Comparison of ENCODE assay signal across 1 cellular context in the genomic region with DNA sequence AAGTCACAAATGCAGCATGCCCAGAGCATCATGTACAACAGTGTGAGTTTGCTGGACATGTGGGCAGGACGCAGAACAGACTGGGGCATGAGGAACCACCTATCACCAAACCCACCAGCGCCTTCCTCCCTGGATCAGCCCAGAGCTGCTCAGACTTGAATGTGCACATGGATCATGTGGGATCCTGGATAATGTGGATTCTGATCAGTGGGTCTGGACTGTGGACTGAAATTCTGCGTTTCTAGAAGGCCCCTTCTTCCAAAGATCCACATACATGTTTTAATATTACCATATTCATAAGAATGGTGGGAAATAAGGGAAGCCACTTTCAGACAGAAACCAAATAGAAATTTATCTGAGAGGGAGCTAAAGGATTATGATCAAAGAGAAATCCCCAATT.
TF ChIP-seq lines count a peak whose summit lies in the region.

No MANE protein-coding gene starts in this region.

TF ChIP-seq in SK-N-SH, 30 proteins besides CTCF, POLR2A, EP300 and RAD21 (continued from another document):
- TF ChIP-seq, protein P1, sequence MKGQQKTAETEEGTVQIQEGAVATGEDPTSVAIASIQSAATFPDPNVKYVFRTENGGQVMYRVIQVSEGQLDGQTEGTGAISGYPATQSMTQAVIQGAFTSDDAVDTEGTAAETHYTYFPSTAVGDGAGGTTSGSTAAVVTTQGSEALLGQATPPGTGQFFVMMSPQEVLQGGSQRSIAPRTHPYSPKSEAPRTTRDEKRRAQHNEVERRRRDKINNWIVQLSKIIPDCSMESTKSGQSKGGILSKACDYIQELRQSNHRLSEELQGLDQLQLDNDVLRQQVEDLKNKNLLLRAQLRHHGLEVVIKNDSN (IDR thresholded peaks at IDR 0.05; ENCODE audit: borderline replicate concordance, low read depth), result no peak
- TF ChIP-seq JUND (IDR thresholded peaks at IDR 0.05), result no peak
- TF ChIP-seq FOXM1 (IDR thresholded peaks at IDR 0.05; ENCODE audit: low read depth), result no peak
- TF ChIP-seq FOXJ3 (CRISPR knock-in tag; IDR thresholded peaks at IDR 0.05), result no peak
- no peak for TF ChIP-seq TAF1 (IDR thresholded peaks at IDR 0.05; ENCODE audit: borderline replicate concordance, low read depth, low read length)
- no peak for TF ChIP-seq CHD2 (IDR thresholded peaks at IDR 0.05; ENCODE audit: low read length, partially characterized antibody)
- TF ChIP-seq YY1 (IDR thresholded peaks at IDR 0.05; ENCODE audit: low read depth), result no peak
- TF ChIP-seq POLR2AphosphoS5 (IDR thresholded peaks at IDR 0.05; ENCODE audit: low read depth, low read length), result no peak
- TF ChIP-seq, protein P2, sequence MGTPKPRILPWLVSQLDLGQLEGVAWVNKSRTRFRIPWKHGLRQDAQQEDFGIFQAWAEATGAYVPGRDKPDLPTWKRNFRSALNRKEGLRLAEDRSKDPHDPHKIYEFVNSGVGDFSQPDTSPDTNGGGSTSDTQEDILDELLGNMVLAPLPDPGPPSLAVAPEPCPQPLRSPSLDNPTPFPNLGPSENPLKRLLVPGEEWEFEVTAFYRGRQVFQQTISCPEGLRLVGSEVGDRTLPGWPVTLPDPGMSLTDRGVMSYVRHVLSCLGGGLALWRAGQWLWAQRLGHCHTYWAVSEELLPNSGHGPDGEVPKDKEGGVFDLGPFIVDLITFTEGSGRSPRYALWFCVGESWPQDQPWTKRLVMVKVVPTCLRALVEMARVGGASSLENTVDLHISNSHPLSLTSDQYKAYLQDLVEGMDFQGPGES (IDR thresholded peaks at IDR 0.05; ENCODE audit: low read depth, low read length), result no peak
- TF ChIP-seq RFX5 (IDR thresholded peaks at IDR 0.05; ENCODE audit: low read length), result no peak
- TF ChIP-seq GATA2 (CRISPR knock-in tag; IDR thresholded peaks at IDR 0.05), result no peak
